In the genomic region with DNA sequence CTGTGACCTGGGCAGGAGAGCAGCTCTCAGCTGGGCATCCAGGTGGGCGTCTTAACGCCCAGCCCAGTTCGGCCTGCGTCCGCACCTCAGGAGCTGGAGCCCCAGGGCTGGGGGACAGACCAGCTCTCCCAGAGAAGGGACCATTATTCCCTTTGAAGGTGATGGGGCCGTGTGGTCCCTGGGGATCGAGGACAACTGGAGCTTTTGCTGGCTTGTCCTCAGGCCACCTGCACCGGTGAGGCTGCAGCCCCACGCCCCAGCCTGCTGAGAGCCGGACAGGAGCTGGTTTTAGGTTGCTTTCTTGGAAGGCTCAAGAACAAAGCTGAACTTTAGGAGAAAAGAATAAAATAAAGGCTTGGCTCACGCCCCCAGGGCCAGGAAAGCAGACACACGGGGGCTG, we compare ENCODE assay signal across 24 cellular contexts. TPM values are rescaled to one million over a fixed set of nuclear protein-coding genes. Genes with fewer than 3 reads are reported as not detected.
DNase-seq lines count a peak whose midpoint lies in the region; ATAC-seq and TF ChIP-seq lines count a peak whose summit lies in the region.
"Had no signal": no experiment of that assay in that cellular context is flagged by ENCODE, and none has a peak within 500 bp of the region (broad histone marks: within the 10 kb centered on the region; RNA-seq: fewer than 3 reads in every experiment).

No MANE protein-coding gene starts in this region.

- peaks cover 33% of the 10 kb centered on the region for H3K4me1 ChIP-seq in PC-9 (replicated peaks; ENCODE audit: insufficient read depth)
- H3K4me1 ChIP-seq in gastroesophageal sphincter, result peaks cover 0 to 100% (median 71%) of the 10 kb centered on the region in 3 donors

- TF ChIP-seq CTCF in PC-9 (conservative IDR thresholded peaks at IDR 0.05), result no peak
- TF ChIP-seq CTCF in gastroesophageal sphincter (IDR thresholded peaks at IDR 0.05), result no peak

- H3K4me3 Mint-ChIP-seq in activated T-cell treated with anti-CD3 and anti-CD28 coated beads, Interleukin-2, amount 50 U/mL, for 24 hours, result no peak overlapping the region
- no peak overlapping the region for H3K4me3 Mint-ChIP-seq in activated T-cell treated with anti-CD3 and anti-CD28 coated beads, Interleukin-2, amount 50 U/mL, for 4 hours
- peak overlapping the region in 1 of 2 donors; percentile 38 for H3K4me3 Mint-ChIP-seq in effector memory CD8-positive, alpha-beta T cell
- H3K4me3 Mint-ChIP-seq: B cell; neural crest cell; T-helper 1 cell treated with Interleukin-12 subunit alpha and Interleukin-12 subunit beta and Interleukin-4 antibody, amounts not matched to agents 30 μg/mL and 1 μg/mL, for 36 hours had no signal

- no peaks in the 10 kb centered on the region for H3K9me3 Mint-ChIP-seq in activated T-cell treated with anti-CD3 and anti-CD28 coated beads, Interleukin-2, amount 50 U/mL, for 24 hours
- H3K9me3 Mint-ChIP-seq in activated T-cell treated with anti-CD3 and anti-CD28 coated beads, Interleukin-2, amount 50 U/mL, for 4 hours, result no peaks in the 10 kb centered on the region
- H3K9me3 Mint-ChIP-seq in effector memory CD8-positive, alpha-beta T cell, result no peaks in the 10 kb centered on the region
- H3K9me3 Mint-ChIP-seq: neural crest cell; T-helper 1 cell treated with Interleukin-12 subunit alpha and Interleukin-12 subunit beta and Interleukin-4 antibody, amounts not matched to agents 30 μg/mL and 1 μg/mL, for 36 hours had no signal

- 0 out of 2 replicates have a peak, but pooled peaks cover 8% of the 10 kb centered on the region for H3K79me2 ChIP-seq in PC-9 (ENCODE audit: low read depth)

- CTCF ChIA-PET in PC-9 (lab: Charles Lee), result no interaction called here

- 80% methylated on average over 1 of the region's 12 CpGs; no CpG with 5 or more reads in 1 of the 2 donors for WGBS in gastroesophageal sphincter (ENCODE audit: low coverage in 1 of 2), 2 donors

- H3K36me3 ChIP-seq in PC-9 (ENCODE audit: low read depth) (no peaks in the 10 kb centered on the region), gastroesophageal sphincter (peaks cover 0 to 12% of the 10 kb centered on the region in 2 donors)
- H3K36me3 ChIP-seq: WERI-Rb-1 had no signal

- H2AFZ ChIP-seq in PC-9, result no peak overlapping the region

- peak overlapping the region; percentile 100 for H3K4me2 ChIP-seq in PC-9

- peaks cover 20% of the 10 kb centered on the region for H3K4me1 Mint-ChIP-seq in activated T-cell treated with anti-CD3 and anti-CD28 coated beads, Interleukin-2, amount 50 U/mL, for 24 hours (ENCODE audit: low read depth)
- H3K4me1 Mint-ChIP-seq in activated T-cell treated with anti-CD3 and anti-CD28 coated beads, Interleukin-2, amount 50 U/mL, for 4 hours (ENCODE audit: low read depth), result peaks cover 23% of the 10 kb centered on the region
- peaks cover 18 to 27% of the 10 kb centered on the region in 2 donors for H3K4me1 Mint-ChIP-seq in effector memory CD8-positive, alpha-beta T cell (ENCODE audit: low read depth in 2 of 2)

- no peak for TF ChIP-seq POLR2A in gastroesophageal sphincter (IDR thresholded peaks at IDR 0.05)

- no peak for TF ChIP-seq EP300 in gastroesophageal sphincter (IDR thresholded peaks at IDR 0.05)

- H3K9me3 ChIP-seq in PC-9 (ENCODE audit: insufficient read depth, low read depth) (no peaks in the 10 kb centered on the region), gastroesophageal sphincter (no peaks in the 10 kb centered on the region)
- H3K9me3 ChIP-seq: left lung, tibial nerve had no signal

- no peak overlapping the region for H3K27ac Mint-ChIP-seq in activated T-cell treated with anti-CD3 and anti-CD28 coated beads, Interleukin-2, amount 50 U/mL, for 24 hours
- no peak overlapping the region for H3K27ac Mint-ChIP-seq in effector memory CD8-positive, alpha-beta T cell
- H3K27ac Mint-ChIP-seq: B cell; T-helper 1 cell treated with Interleukin-12 subunit alpha and Interleukin-12 subunit beta and Interleukin-4 antibody, amounts not matched to agents 30 μg/mL and 1 μg/mL, for 36 hours had no signal

- peak; percentile 23 for DNase-seq in activated T-cell treated with anti-CD3 and anti-CD28 coated beads, Interleukin-2, amount 50 U/mL, for 24 hours
- no peak for DNase-seq in activated T-cell treated with anti-CD3 and anti-CD28 coated beads, Interleukin-2, amount 50 U/mL, for 4 hours
- no peak for DNase-seq in PC-9
- no peak for DNase-seq in substantia nigra (lab: John Stamatoyannopoulos, UW)
- no peak for DNase-seq in effector memory CD8-positive, alpha-beta T cell
- DNase-seq in germinal center (ENCODE audit: low spot score), result no peak
- DNase-seq in T-helper 1 cell, result no peak
- DNase-seq: activated CD4-positive, alpha-beta T cell treated with anti-CD3 and anti-CD28 coated beads, Interleukin-2, amount 50 U/mL, for 1 hour; dermis blood vessel endothelial cell; GOT3; left lung; NCI-H1105 treated with DMSO at 0.1 percent for 48 hours; NCI-H2029 treated with DMSO at 0.1 percent for 48 hours; NCI-H345; NCI-H774; SIG-M5; stimulated activated CD4-positive, alpha-beta T cell treated with anti-CD3 and anti-CD28 coated beads, Interleukin-4, amount 100 ng/mL, for 1 hour; stimulated activated naive CD8-positive, alpha-beta T cell treated with anti-CD3 and anti-CD28 coated beads, Interleukin-15, Interleukin-2, amounts not matched to agents 100 U/mL and 50 U/mL, for 24 hours; WERI-Rb-1 had no signal

- peaks cover 19% of the 10 kb centered on the region for H3F3A ChIP-seq in PC-9 (ENCODE audit: insufficient read depth, low read depth)

- H3K27me3 ChIP-seq in PC-9 (ENCODE audit: insufficient read depth, low read depth), result no peaks in the 10 kb centered on the region
- no peaks in the 10 kb centered on the region for H3K27me3 ChIP-seq in gastroesophageal sphincter
- H3K27me3 ChIP-seq: tibial nerve had no signal

- H4K20me1 ChIP-seq in PC-9 (ENCODE audit: insufficient read depth), result peaks cover 20% of the 10 kb centered on the region

- ATAC-seq in activated T-cell treated with anti-CD3 and anti-CD28 coated beads, Interleukin-2, amount 50 U/mL, for 4 hours, result no peak
- ATAC-seq in gastroesophageal sphincter, result no peak
- no peak for ATAC-seq in effector memory CD8-positive, alpha-beta T cell (replicated peaks)
- ATAC-seq: left lung; stimulated activated naive CD8-positive, alpha-beta T cell treated with anti-CD3 and anti-CD28 coated beads, Interleukin-15, Interleukin-2, amounts not matched to agents 100 U/mL and 50 U/mL, for 24 hours had no signal

- no peaks in the 10 kb centered on the region for H3K9me2 ChIP-seq in PC-9 (ENCODE audit: insufficient read depth)

- intact Hi-C loops in PC-9 (cut with micrococcal nuclease; ENCODE audit: unreplicated experiment), result loop anchor here (5.0 kb wide), 1 partner anchor 63 kb away; the partner anchor contains the start of gene TMEM250

- POLR2A ChIA-PET in PC-9 (lab: Charles Lee; ENCODE audit: unreplicated experiment), result no interaction called here

- BruUV-seq in PC-9 (replicated peaks; lab: Mats Ljungman, UMichigan), result no TSS peak

- peaks cover 9% of the 10 kb centered on the region for H3K27me3 Mint-ChIP-seq in activated T-cell treated with anti-CD3 and anti-CD28 coated beads, Interleukin-2, amount 50 U/mL, for 24 hours
- peaks cover 14% of the 10 kb centered on the region for H3K27me3 Mint-ChIP-seq in activated T-cell treated with anti-CD3 and anti-CD28 coated beads, Interleukin-2, amount 50 U/mL, for 4 hours (ENCODE audit: low read depth)
- no peaks in the 10 kb centered on the region for H3K27me3 Mint-ChIP-seq in effector memory CD8-positive, alpha-beta T cell

- H3K4me3 ChIP-seq in PC-9 (no peak overlapping the region), gastroesophageal sphincter (no peak overlapping the region)
- H3K4me3 ChIP-seq: left lung, tibial nerve had no signal

- H3K36me3 Mint-ChIP-seq in activated T-cell treated with anti-CD3 and anti-CD28 coated beads, Interleukin-2, amount 50 U/mL, for 24 hours (ENCODE audit: low read depth), result peaks cover under 1% of the 10 kb centered on the region
- H3K36me3 Mint-ChIP-seq in activated T-cell treated with anti-CD3 and anti-CD28 coated beads, Interleukin-2, amount 50 U/mL, for 4 hours (ENCODE audit: insufficient read depth), result peaks cover 3% of the 10 kb centered on the region
- H3K36me3 Mint-ChIP-seq in effector memory CD8-positive, alpha-beta T cell (ENCODE audit: insufficient read depth), result no peaks in the 10 kb centered on the region

- no peak overlapping the region for H3K27ac ChIP-seq in PC-9
- H3K27ac ChIP-seq in gastroesophageal sphincter, result peak overlapping the region in 3 of 4 donors; percentile 86 to 88 (median 87)
- peak overlapping the region; percentile 98 for H3K27ac ChIP-seq in substantia nigra (ENCODE audit: low read depth, low read length, poor library complexity, severe bottlenecking)
- H3K27ac ChIP-seq: left lung, WERI-Rb-1 had no signal

RNA-seq across cellular contexts. Expression of gene NACC2, which starts 40.9 kb away (rescaled TPM):
- total RNA-seq in activated T-cell treated with anti-CD3 and anti-CD28 coated beads, Interleukin-2, amount 50 U/mL, for 4 hours, result 1 to 10 TPM; 5.9 to 6.2 (median 6.0) TPM
- total RNA-seq in PC-9 (2021), result 22.4 and 23.8 TPM in 2 replicates
- 100 to 1,000 TPM in 3 of 4 donors, 10 to 100 TPM in 1; 71.4 to 209 (median 110) TPM for total RNA-seq in gastroesophageal sphincter
